ENCODE assay signal across 8 cellular contexts in genomic region chr16:30585400-30586191, GRCh38. TPM values are rescaled to one million over a fixed set of nuclear protein-coding genes. Genes with fewer than 3 reads are reported as not detected.
DNase-seq lines count a peak whose midpoint lies in the region; ATAC-seq, FAIRE-seq and TF ChIP-seq lines count a peak whose summit lies in the region.

ZNF785 (minus strand) TSS chr16:30585697; CDS start chr16:30585611, 86 bp downstream.

- CTCF ChIA-PET in A549 (lab: Yijun Ruan, JAX), result interaction anchor here (1.4 kb wide), 1 partner anchor 50 kb away, joined by 3 read pairs; the partner anchor contains the start of gene ZNF747

- no peak for TF ChIP-seq CTCF in A549 (IDR thresholded peaks at IDR 0.05)

- no peak for TF ChIP-seq EP300 in A549 (IDR thresholded peaks at IDR 0.05)

- FAIRE-seq in A549 (lab: Jason Lieb, UNC), result no peak

- WGBS in A549 (ENCODE audit: missing lambda C conversion rate), result 84% methylated on average over 46 of the region's 50 CpGs

- POLR2A ChIA-PET in A549 (lab: Yijun Ruan, JAX), result no interaction called here

- H3K27ac ChIP-seq in A549, result no peak within 1 kb of the TSS

- no peak within 1 kb of the TSS for H3K4me2 ChIP-seq in A549

- H3K4me3 ChIP-seq in A549, result no peak within 1 kb of the TSS

- no peaks in the 10 kb centered on the region for H3K9me3 ChIP-seq in A549

- no peaks in the 10 kb centered on the region for H3K4me1 ChIP-seq in A549

- DNase-seq in A549 (ENCODE audit: low read depth in 1 of 2, low spot score in 1 of 2), result peak in 1 of 2 experiments; percentile 38
- DNase-seq in NCI-H2227 treated with DMSO at 0.1 percent for 48 hours (lab: John Stamatoyannopoulos, UW), result peak; percentile 96
- DNase-seq in cerebellar nuclear complex (lab: John Stamatoyannopoulos, UW), result peak; percentile 88 to 99
- peak; percentile 99 for DNase-seq in islet precursor cell
- peak; percentile 83 for DNase-seq in stimulated activated CD4-positive, alpha-beta T cell treated with anti-CD3 and anti-CD28 coated beads, Interleukin-12 subunit alpha, Interleukin-12 subunit beta, amount 100 ng/mL, for 4 hours

- no peak for TF ChIP-seq POLR2A in A549 (IDR thresholded peaks at IDR 0.05; ENCODE audit: low read length)

- ATAC-seq in A549 (peak in 1 of 2 experiments; percentile 52; a peak in 2 of 6 replicates), GM18520 (IDR thresholded peaks at IDR 0.05; ENCODE audit: unreplicated experiment) (peak; percentile 81), HG03097 (IDR thresholded peaks at IDR 0.05; ENCODE audit: low FRiP score, unreplicated experiment) (peak; percentile 80)
- peak; percentile 98 to 100 for ATAC-seq in activated CD4-positive, CD25-positive, alpha-beta regulatory T cell treated with anti-CD3 and anti-CD28 coated beads, Interleukin-2, amount 50 U/mL, for 24 hours

- TF ChIP-seq RAD21 in A549 (conservative IDR thresholded peaks at IDR 0.05 in 1 of 2, IDR thresholded peaks at IDR 0.05 in 1 of 2), result no peak

TF ChIP-seq in A549, 52 proteins besides CTCF, POLR2A, EP300 and RAD21:
- TF ChIP-seq MAX (IDR thresholded peaks at IDR 0.05), result no peak
- peak; percentile 43; the same call in 1 of the 2 replicates for TF ChIP-seq E2F6 (IDR thresholded peaks at IDR 0.05; ENCODE audit: borderline replicate concordance, low read depth)
TF ChIP-seq in A549: peak in this region for 1.

RNA-seq across cellular contexts. Expression of gene ZNF785, which starts in this region (rescaled TPM):
- polyA plus RNA-seq in A549 (2011; rRNA removed), result not detected in 2 replicates
- polyA plus RNA-seq in A549 (2012; cell fraction: cytosol; rRNA removed), result not detected in 2 replicates
- not detected in 2 replicates for polyA plus RNA-seq in A549 (2012; cell fraction: nucleus; rRNA removed)
- polyA plus RNA-seq in A549 (2017; fragmentation: RNase III; extraction: RNeasy Plus Mini Kit Qiagen cat#74134 plus additional on column Dnase treatment), result not detected in 3 replicates
- polyA minus RNA-seq in A549 (2011; rRNA and poly(A)+ RNA removed), result not detected in 2 replicates
